1 cellular context compared by ENCODE assay signal in genomic region chr3:133675631-133676335, GRCh38.
TF ChIP-seq lines count a peak whose summit lies in the region.

No MANE protein-coding gene starts in this region.

TF ChIP-seq in HepG2, 621 proteins besides CTCF, POLR2A, EP300 and RAD21 (continued from another document and continues in another):
- TF ChIP-seq, protein P1, sequence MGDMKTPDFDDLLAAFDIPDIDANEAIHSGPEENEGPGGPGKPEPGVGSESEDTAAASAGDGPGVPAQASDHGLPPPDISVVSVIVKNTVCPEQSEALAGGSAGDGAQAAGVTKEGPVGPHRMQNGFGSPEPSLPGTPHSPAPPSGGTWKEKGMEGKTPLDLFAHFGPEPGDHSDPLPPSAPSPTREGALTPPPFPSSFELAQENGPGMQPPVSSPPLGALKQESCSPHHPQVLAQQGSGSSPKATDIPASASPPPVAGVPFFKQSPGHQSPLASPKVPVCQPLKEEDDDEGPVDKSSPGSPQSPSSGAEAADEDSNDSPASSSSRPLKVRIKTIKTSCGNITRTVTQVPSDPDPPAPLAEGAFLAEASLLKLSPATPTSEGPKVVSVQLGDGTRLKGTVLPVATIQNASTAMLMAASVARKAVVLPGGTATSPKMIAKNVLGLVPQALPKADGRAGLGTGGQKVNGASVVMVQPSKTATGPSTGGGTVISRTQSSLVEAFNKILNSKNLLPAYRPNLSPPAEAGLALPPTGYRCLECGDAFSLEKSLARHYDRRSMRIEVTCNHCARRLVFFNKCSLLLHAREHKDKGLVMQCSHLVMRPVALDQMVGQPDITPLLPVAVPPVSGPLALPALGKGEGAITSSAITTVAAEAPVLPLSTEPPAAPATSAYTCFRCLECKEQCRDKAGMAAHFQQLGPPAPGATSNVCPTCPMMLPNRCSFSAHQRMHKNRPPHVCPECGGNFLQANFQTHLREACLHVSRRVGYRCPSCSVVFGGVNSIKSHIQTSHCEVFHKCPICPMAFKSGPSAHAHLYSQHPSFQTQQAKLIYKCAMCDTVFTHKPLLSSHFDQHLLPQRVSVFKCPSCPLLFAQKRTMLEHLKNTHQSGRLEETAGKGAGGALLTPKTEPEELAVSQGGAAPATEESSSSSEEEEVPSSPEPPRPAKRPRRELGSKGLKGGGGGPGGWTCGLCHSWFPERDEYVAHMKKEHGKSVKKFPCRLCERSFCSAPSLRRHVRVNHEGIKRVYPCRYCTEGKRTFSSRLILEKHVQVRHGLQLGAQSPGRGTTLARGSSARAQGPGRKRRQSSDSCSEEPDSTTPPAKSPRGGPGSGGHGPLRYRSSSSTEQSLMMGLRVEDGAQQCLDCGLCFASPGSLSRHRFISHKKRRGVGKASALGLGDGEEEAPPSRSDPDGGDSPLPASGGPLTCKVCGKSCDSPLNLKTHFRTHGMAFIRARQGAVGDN (CRISPR knock-in tag; IDR thresholded peaks at IDR 0.05): no peak
- TF ChIP-seq CREM (IDR thresholded peaks at IDR 0.05) (peak; percentile 74), CREM (CRISPR knock-in tag; IDR thresholded peaks at IDR 0.05) (no peak), ZMYM2 (CRISPR knock-in tag; IDR thresholded peaks at IDR 0.05) (no peak; the same call in 1 of the 2 replicates), U2AF2 (IDR thresholded peaks at IDR 0.05; ENCODE audit: low read depth, low read length) (no peak), ZNF660 (CRISPR knock-in tag; IDR thresholded peaks at IDR 0.05; ENCODE audit: borderline replicate concordance, low read depth) (no peak), AKNA (CRISPR knock-in tag; IDR thresholded peaks at IDR 0.05; ENCODE audit: borderline replicate concordance) (no peak), ASH2L (IDR thresholded peaks at IDR 0.05; ENCODE audit: insufficient read length, low read depth, low read length) (peak; percentile 50), ATM (IDR thresholded peaks at IDR 0.05; ENCODE audit: borderline replicate concordance) (no peak), ZSCAN21 (CRISPR knock-in tag; IDR thresholded peaks at IDR 0.05; ENCODE audit: borderline replicate concordance) (no peak), ZNF615 (CRISPR knock-in tag; IDR thresholded peaks at IDR 0.05; ENCODE audit: borderline replicate concordance) (0 out of 2 replicates have a peak, but pooled peaks have one; percentile 13), ZMYM3 (CRISPR knock-in tag; IDR thresholded peaks at IDR 0.05) (peak; percentile 96), ZNF382 (CRISPR knock-in tag; IDR thresholded peaks at IDR 0.05; ENCODE audit: borderline replicate concordance) (no peak), ZFP90 (CRISPR knock-in tag; IDR thresholded peaks at IDR 0.05; ENCODE audit: borderline replicate concordance) (0 out of 2 replicates have a peak, but pooled peaks have one; percentile 41), HNF1A (IDR thresholded peaks at IDR 0.05; ENCODE audit: low read depth) (peak; percentile 69), HNF1A (CRISPR knock-in tag; IDR thresholded peaks at IDR 0.05; ENCODE audit: borderline replicate concordance) (peak; percentile 71; the same call in 1 of the 2 replicates), ARNTL (CRISPR knock-in tag; IDR thresholded peaks at IDR 0.05) (peak; percentile 74; the same call in 1 of the 2 replicates), ZNF207 (IDR thresholded peaks at IDR 0.05; ENCODE audit: borderline replicate concordance) (no peak), HOXD1 (CRISPR knock-in tag; IDR thresholded peaks at IDR 0.05) (no peak; the same call in 1 of the 2 replicates), ZFY (CRISPR knock-in tag; IDR thresholded peaks at IDR 0.05) (no peak; the same call in 1 of the 2 replicates), MZF1 (CRISPR knock-in tag; IDR thresholded peaks at IDR 0.05; ENCODE audit: borderline replicate concordance) (no peak), ZFYVE20 (CRISPR knock-in tag; IDR thresholded peaks at IDR 0.05; ENCODE audit: borderline replicate concordance, low read depth) (no peak), ZKSCAN8 (CRISPR knock-in tag; IDR thresholded peaks at IDR 0.05; ENCODE audit: borderline replicate concordance) (no peak), MEIS2 (CRISPR knock-in tag; IDR thresholded peaks at IDR 0.05) (no peak), ARNT2 (CRISPR knock-in tag; IDR thresholded peaks at IDR 0.05; ENCODE audit: low read depth) (0 out of 2 replicates have a peak, but pooled peaks have one; percentile 43), MED8 (CRISPR knock-in tag; IDR thresholded peaks at IDR 0.05; ENCODE audit: insufficient replicate concordance) (no peak), SOX5 (CRISPR knock-in tag; IDR thresholded peaks at IDR 0.05; ENCODE audit: borderline replicate concordance) (peak; percentile 79), FOXO1 (CRISPR knock-in tag; IDR thresholded peaks at IDR 0.05) (peak; percentile 55; the same call in 1 of the 2 replicates), HCFC1 (IDR thresholded peaks at IDR 0.05; ENCODE audit: low read depth, low read length) (no peak), ZFP36 (IDR thresholded peaks at IDR 0.05; ENCODE audit: borderline replicate concordance, low read depth, low read length, partially characterized antibody) (peak; percentile 88), TSC22D2 (CRISPR knock-in tag; IDR thresholded peaks at IDR 0.05; ENCODE audit: borderline replicate concordance) (no peak), JUND (CRISPR knock-in tag; IDR thresholded peaks at IDR 0.05) (no peak), SIX4 (CRISPR knock-in tag; IDR thresholded peaks at IDR 0.05) (peak; percentile 16; the same call in 1 of the 2 replicates), PAWR (CRISPR knock-in tag; IDR thresholded peaks at IDR 0.05; ENCODE audit: borderline replicate concordance) (no peak), GATAD2A (CRISPR knock-in tag; IDR thresholded peaks at IDR 0.05) (peak; percentile 94), ZNF333 (CRISPR knock-in tag; IDR thresholded peaks at IDR 0.05; ENCODE audit: borderline replicate concordance) (no peak)
- TF ChIP-seq, protein P2, sequence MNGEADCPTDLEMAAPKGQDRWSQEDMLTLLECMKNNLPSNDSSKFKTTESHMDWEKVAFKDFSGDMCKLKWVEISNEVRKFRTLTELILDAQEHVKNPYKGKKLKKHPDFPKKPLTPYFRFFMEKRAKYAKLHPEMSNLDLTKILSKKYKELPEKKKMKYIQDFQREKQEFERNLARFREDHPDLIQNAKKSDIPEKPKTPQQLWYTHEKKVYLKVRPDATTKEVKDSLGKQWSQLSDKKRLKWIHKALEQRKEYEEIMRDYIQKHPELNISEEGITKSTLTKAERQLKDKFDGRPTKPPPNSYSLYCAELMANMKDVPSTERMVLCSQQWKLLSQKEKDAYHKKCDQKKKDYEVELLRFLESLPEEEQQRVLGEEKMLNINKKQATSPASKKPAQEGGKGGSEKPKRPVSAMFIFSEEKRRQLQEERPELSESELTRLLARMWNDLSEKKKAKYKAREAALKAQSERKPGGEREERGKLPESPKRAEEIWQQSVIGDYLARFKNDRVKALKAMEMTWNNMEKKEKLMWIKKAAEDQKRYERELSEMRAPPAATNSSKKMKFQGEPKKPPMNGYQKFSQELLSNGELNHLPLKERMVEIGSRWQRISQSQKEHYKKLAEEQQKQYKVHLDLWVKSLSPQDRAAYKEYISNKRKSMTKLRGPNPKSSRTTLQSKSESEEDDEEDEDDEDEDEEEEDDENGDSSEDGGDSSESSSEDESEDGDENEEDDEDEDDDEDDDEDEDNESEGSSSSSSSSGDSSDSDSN (CRISPR knock-in tag; IDR thresholded peaks at IDR 0.05): no peak
- TF ChIP-seq, protein P3, sequence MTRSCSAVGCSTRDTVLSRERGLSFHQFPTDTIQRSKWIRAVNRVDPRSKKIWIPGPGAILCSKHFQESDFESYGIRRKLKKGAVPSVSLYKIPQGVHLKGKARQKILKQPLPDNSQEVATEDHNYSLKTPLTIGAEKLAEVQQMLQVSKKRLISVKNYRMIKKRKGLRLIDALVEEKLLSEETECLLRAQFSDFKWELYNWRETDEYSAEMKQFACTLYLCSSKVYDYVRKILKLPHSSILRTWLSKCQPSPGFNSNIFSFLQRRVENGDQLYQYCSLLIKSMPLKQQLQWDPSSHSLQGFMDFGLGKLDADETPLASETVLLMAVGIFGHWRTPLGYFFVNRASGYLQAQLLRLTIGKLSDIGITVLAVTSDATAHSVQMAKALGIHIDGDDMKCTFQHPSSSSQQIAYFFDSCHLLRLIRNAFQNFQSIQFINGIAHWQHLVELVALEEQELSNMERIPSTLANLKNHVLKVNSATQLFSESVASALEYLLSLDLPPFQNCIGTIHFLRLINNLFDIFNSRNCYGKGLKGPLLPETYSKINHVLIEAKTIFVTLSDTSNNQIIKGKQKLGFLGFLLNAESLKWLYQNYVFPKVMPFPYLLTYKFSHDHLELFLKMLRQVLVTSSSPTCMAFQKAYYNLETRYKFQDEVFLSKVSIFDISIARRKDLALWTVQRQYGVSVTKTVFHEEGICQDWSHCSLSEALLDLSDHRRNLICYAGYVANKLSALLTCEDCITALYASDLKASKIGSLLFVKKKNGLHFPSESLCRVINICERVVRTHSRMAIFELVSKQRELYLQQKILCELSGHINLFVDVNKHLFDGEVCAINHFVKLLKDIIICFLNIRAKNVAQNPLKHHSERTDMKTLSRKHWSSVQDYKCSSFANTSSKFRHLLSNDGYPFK (CRISPR knock-in tag; IDR thresholded peaks at IDR 0.05; ENCODE audit: borderline replicate concordance): no peak
- TF ChIP-seq, protein P4, sequence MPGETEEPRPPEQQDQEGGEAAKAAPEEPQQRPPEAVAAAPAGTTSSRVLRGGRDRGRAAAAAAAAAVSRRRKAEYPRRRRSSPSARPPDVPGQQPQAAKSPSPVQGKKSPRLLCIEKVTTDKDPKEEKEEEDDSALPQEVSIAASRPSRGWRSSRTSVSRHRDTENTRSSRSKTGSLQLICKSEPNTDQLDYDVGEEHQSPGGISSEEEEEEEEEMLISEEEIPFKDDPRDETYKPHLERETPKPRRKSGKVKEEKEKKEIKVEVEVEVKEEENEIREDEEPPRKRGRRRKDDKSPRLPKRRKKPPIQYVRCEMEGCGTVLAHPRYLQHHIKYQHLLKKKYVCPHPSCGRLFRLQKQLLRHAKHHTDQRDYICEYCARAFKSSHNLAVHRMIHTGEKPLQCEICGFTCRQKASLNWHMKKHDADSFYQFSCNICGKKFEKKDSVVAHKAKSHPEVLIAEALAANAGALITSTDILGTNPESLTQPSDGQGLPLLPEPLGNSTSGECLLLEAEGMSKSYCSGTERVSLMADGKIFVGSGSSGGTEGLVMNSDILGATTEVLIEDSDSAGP (CRISPR knock-in tag; IDR thresholded peaks at IDR 0.05; ENCODE audit: borderline replicate concordance): 0 out of 2 replicates have a peak, but pooled peaks have one; percentile 42
